ENCODE assay signal across 2 cellular contexts in genomic region chr2:152174574-152174973, GRCh38.
TF ChIP-seq lines count a peak whose summit lies in the region.

No MANE protein-coding gene starts in this region.

TF ChIP-seq in SK-N-SH, 30 proteins besides CTCF, POLR2A, EP300 and RAD21 (continued from another document):
- TF ChIP-seq, protein P1, sequence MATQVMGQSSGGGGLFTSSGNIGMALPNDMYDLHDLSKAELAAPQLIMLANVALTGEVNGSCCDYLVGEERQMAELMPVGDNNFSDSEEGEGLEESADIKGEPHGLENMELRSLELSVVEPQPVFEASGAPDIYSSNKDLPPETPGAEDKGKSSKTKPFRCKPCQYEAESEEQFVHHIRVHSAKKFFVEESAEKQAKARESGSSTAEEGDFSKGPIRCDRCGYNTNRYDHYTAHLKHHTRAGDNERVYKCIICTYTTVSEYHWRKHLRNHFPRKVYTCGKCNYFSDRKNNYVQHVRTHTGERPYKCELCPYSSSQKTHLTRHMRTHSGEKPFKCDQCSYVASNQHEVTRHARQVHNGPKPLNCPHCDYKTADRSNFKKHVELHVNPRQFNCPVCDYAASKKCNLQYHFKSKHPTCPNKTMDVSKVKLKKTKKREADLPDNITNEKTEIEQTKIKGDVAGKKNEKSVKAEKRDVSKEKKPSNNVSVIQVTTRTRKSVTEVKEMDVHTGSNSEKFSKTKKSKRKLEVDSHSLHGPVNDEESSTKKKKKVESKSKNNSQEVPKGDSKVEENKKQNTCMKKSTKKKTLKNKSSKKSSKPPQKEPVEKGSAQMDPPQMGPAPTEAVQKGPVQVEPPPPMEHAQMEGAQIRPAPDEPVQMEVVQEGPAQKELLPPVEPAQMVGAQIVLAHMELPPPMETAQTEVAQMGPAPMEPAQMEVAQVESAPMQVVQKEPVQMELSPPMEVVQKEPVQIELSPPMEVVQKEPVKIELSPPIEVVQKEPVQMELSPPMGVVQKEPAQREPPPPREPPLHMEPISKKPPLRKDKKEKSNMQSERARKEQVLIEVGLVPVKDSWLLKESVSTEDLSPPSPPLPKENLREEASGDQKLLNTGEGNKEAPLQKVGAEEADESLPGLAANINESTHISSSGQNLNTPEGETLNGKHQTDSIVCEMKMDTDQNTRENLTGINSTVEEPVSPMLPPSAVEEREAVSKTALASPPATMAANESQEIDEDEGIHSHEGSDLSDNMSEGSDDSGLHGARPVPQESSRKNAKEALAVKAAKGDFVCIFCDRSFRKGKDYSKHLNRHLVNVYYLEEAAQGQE (IDR thresholded peaks at IDR 0.05; ENCODE audit: low read depth, low read length): no peak
- TF ChIP-seq EZH2phosphoT487 (IDR thresholded peaks at IDR 0.05; ENCODE audit: borderline replicate concordance, low read depth) (no peak), ELF1 (IDR thresholded peaks at IDR 0.05) (no peak), MXI1 (IDR thresholded peaks at IDR 0.05; ENCODE audit: low read depth, low read length) (no peak), SIN3A (IDR thresholded peaks at IDR 0.05; ENCODE audit: borderline replicate concordance, low read depth, low read length) (no peak), MEF2A (IDR thresholded peaks at IDR 0.05; ENCODE audit: borderline replicate concordance, low read depth) (no peak), NRF1 (IDR thresholded peaks at IDR 0.05; ENCODE audit: low read depth, low read length) (no peak), TCF12 (IDR thresholded peaks at IDR 0.05) (no peak), POLR2AphosphoS5 (IDR thresholded peaks at IDR 0.05; ENCODE audit: low read depth, low read length) (no peak), FOSL2 (IDR thresholded peaks at IDR 0.05; ENCODE audit: borderline replicate concordance, low read depth) (no peak), GATA2 (CRISPR knock-in tag; IDR thresholded peaks at IDR 0.05) (no peak)

TF ChIP-seq in SK-N-SH treated with all-trans-retinoic acid at 6 μM for 48 hours, 23 proteins besides CTCF, POLR2A, EP300 and RAD21 (continued from another document):
- no peak for TF ChIP-seq PATZ1 (CRISPR knock-in tag; IDR thresholded peaks at IDR 0.05; ENCODE audit: borderline replicate concordance)
- no peak for TF ChIP-seq ARNTL (CRISPR knock-in tag; IDR thresholded peaks at IDR 0.05; ENCODE audit: borderline replicate concordance, low read depth)
- no peak for TF ChIP-seq TSHZ2 (CRISPR knock-in tag; IDR thresholded peaks at IDR 0.05)
- TF ChIP-seq ZFP30 (CRISPR knock-in tag; IDR thresholded peaks at IDR 0.05): no peak
- no peak for TF ChIP-seq OSR1 (CRISPR knock-in tag; IDR thresholded peaks at IDR 0.05)
